Comparison of ENCODE assay signal across 8 cellular contexts in genomic region chr18:79399275-79400081, GRCh38. TPM values are rescaled to one million over a fixed set of nuclear protein-coding genes. Genes with fewer than 3 reads are reported as not detected.
DNase-seq lines count a peak whose midpoint lies in the region; ATAC-seq lines count a peak whose summit lies in the region.

No MANE protein-coding gene starts in this region.

- DNase-seq in Right ventricle myocardium inferior (ENCODE audit: missing footprints) (peak; percentile 75), cardiac septum (ENCODE audit: low spot score) (no peak), GF-D8 (lab: John Stamatoyannopoulos, UW) (no peak), kidney tubule cell (ENCODE audit: low spot score) (no peak)
- DNase-seq in activated naive CD8-positive, alpha-beta T cell treated with anti-CD3 and anti-CD28 coated beads, Interleukin-2, amount 50 U/mL, for 24 hours: peak; percentile 53

- intact Hi-C loops in Right ventricle myocardium inferior (cut with DNase I): loop anchor here (5.0 kb wide), 1 partner anchor 128 kb away; no protein-coding TSS in a partner anchor
- intact Hi-C loops in cardiac septum (cut with DNase I): loop anchor here (2.0 to 5.0 kb wide), 3 partner anchors 59 to 188 kb away; no protein-coding TSS in a partner anchor

- H3K27me3 ChIP-seq in layer of hippocampus (ENCODE audit: control insufficient read depth, insufficient read depth, low read length): no peaks in the 10 kb centered on the region

- H3K4me3 Mint-ChIP-seq in activated naive CD8-positive, alpha-beta T cell treated with anti-CD3 and anti-CD28 coated beads, Interleukin-2, amount 50 U/mL, for 24 hours: peak overlapping the region; percentile 93
- peak overlapping the region; percentile 92 for H3K4me3 Mint-ChIP-seq in stimulated activated naive CD8-positive, alpha-beta T cell treated with anti-CD3 and anti-CD28 coated beads, Interleukin-15, Interleukin-2, amounts not matched to agents 100 ng/mL and 50 ng/mL, for 24 hours

- H3K27ac Mint-ChIP-seq in activated naive CD8-positive, alpha-beta T cell treated with anti-CD3 and anti-CD28 coated beads, Interleukin-2, amount 50 U/mL, for 24 hours: peak overlapping the region; percentile 94
- H3K27ac Mint-ChIP-seq in stimulated activated naive CD8-positive, alpha-beta T cell treated with anti-CD3 and anti-CD28 coated beads, Interleukin-15, Interleukin-2, amounts not matched to agents 100 ng/mL and 50 ng/mL, for 24 hours: peak overlapping the region; percentile 95

- H3K27me3 Mint-ChIP-seq in activated naive CD8-positive, alpha-beta T cell treated with anti-CD3 and anti-CD28 coated beads, Interleukin-2, amount 50 U/mL, for 24 hours: no peaks in the 10 kb centered on the region
- H3K27me3 Mint-ChIP-seq in stimulated activated naive CD8-positive, alpha-beta T cell treated with anti-CD3 and anti-CD28 coated beads, Interleukin-15, Interleukin-2, amounts not matched to agents 100 ng/mL and 50 ng/mL, for 24 hours: no peaks in the 10 kb centered on the region

- H3K36me3 Mint-ChIP-seq in activated naive CD8-positive, alpha-beta T cell treated with anti-CD3 and anti-CD28 coated beads, Interleukin-2, amount 50 U/mL, for 24 hours (ENCODE audit: low read depth): peaks cover 32% of the 10 kb centered on the region
- peaks cover 48% of the 10 kb centered on the region for H3K36me3 Mint-ChIP-seq in stimulated activated naive CD8-positive, alpha-beta T cell treated with anti-CD3 and anti-CD28 coated beads, Interleukin-15, Interleukin-2, amounts not matched to agents 100 ng/mL and 50 ng/mL, for 24 hours (ENCODE audit: low read depth)

- ATAC-seq in Right ventricle myocardium inferior: no peak
- no peak for ATAC-seq in activated naive CD8-positive, alpha-beta T cell treated with anti-CD3 and anti-CD28 coated beads, Interleukin-2, amount 50 U/mL, for 24 hours
- ATAC-seq in GM18868 (IDR thresholded peaks at IDR 0.05; ENCODE audit: unreplicated experiment): no peak

- H3K27ac ChIP-seq in layer of hippocampus (ENCODE audit: low read depth, low read length): peak overlapping the region; percentile 30

- peaks cover 53% of the 10 kb centered on the region for H3K4me1 Mint-ChIP-seq in activated naive CD8-positive, alpha-beta T cell treated with anti-CD3 and anti-CD28 coated beads, Interleukin-2, amount 50 U/mL, for 24 hours
- peaks cover 52% of the 10 kb centered on the region for H3K4me1 Mint-ChIP-seq in stimulated activated naive CD8-positive, alpha-beta T cell treated with anti-CD3 and anti-CD28 coated beads, Interleukin-15, Interleukin-2, amounts not matched to agents 100 ng/mL and 50 ng/mL, for 24 hours (ENCODE audit: low read depth)

- no peaks in the 10 kb centered on the region for H3K9me3 Mint-ChIP-seq in activated naive CD8-positive, alpha-beta T cell treated with anti-CD3 and anti-CD28 coated beads, Interleukin-2, amount 50 U/mL, for 24 hours
- no peaks in the 10 kb centered on the region for H3K9me3 Mint-ChIP-seq in stimulated activated naive CD8-positive, alpha-beta T cell treated with anti-CD3 and anti-CD28 coated beads, Interleukin-15, Interleukin-2, amounts not matched to agents 100 ng/mL and 50 ng/mL, for 24 hours

RNA-seq across cellular contexts. Expression of gene NFATC1, which starts 3.7 kb away (rescaled TPM):
- 18.5 TPM for total RNA-seq in Right ventricle myocardium inferior
- total RNA-seq in cardiac septum: 16.4 TPM

Comparison
In these comparisons a context has a peak if more than half of its experiments do, and no peak if none do; other contexts are left out.
1. DNase-seq: peak in Right ventricle myocardium inferior (single experiment) and activated naive CD8-positive, alpha-beta T cell treated with anti-CD3 and anti-CD28 coated beads, Interleukin-2, amount 50 U/mL, for 24 hours (single experiment); none in cardiac septum (single experiment), GF-D8 (single experiment) and kidney tubule cell (single experiment).